Comparison of ENCODE assay signal across 8 cellular contexts in genomic region chr1:113391643-113392271, GRCh38. TPM values are rescaled to one million over a fixed set of nuclear protein-coding genes. Genes with fewer than 3 reads are reported as not detected.
DNase-seq lines count a peak whose midpoint lies in the region; ATAC-seq and TF ChIP-seq lines count a peak whose summit lies in the region.

No MANE protein-coding gene starts in this region.

- ATAC-seq in activated B cell treated with CpG ODN at 0.5 μM for 24 hours (ENCODE audit: low read depth), result no peak
- no peak for ATAC-seq in GM19328 (IDR thresholded peaks at IDR 0.05; ENCODE audit: unreplicated experiment)
- no peak for ATAC-seq in HG03571 (IDR thresholded peaks at IDR 0.05; ENCODE audit: unreplicated experiment)

- CTCF ChIA-PET in activated B cell treated with CpG ODN at 0.5 μM for 24 hours (lab: Charles Lee), result no interaction called here

- peak overlapping the region; percentile 83 to 94 (median 89); a peak in 21 of 22 replicates for H3K9ac ChIP-seq in BLaER1 treated with 17β-estradiol and CSF1 and Interleukin-3, amounts not matched to agents 10 nM and 100 nM

- H3K4me1 ChIP-seq in BLaER1 treated with 17β-estradiol and CSF1 and Interleukin-3, amounts not matched to agents 10 nM and 100 nM, result peaks cover 22 to 36% (median 31%) of the 10 kb centered on the region in 10 experiments

- peaks cover 3% of the 10 kb centered on the region for H3K36me3 Mint-ChIP-seq in activated B cell treated with CpG ODN at 0.5 μM for 24 hours (ENCODE audit: low read depth)
- H3K36me3 Mint-ChIP-seq in progenitor cell of endocrine pancreas (ENCODE audit: insufficient read depth), result no peaks in the 10 kb centered on the region

- peaks cover 18% of the 10 kb centered on the region for H3K4me1 Mint-ChIP-seq in activated B cell treated with CpG ODN at 0.5 μM for 24 hours
- peaks cover 34% of the 10 kb centered on the region for H3K4me1 Mint-ChIP-seq in progenitor cell of endocrine pancreas (ENCODE audit: low read depth)

- TF ChIP-seq CTCF in activated B cell treated with CpG ODN at 0.5 μM for 24 hours (IDR thresholded peaks at IDR 0.05) (no peak), fibroblast of pulmonary artery (IDR thresholded peaks at IDR 0.05; ENCODE audit: low read length, missing control alignments) (no peak), progenitor cell of endocrine pancreas (IDR thresholded peaks at IDR 0.05; ENCODE audit: unreplicated experiment) (no peak)

- no peak overlapping the region for H3K27ac ChIP-seq in BLaER1 treated with 17β-estradiol and CSF1 and Interleukin-3, amounts not matched to agents 10 nM and 100 nM

- H3K27me3 Mint-ChIP-seq in activated B cell treated with CpG ODN at 0.5 μM for 24 hours, result peaks cover 38% of the 10 kb centered on the region
- no peaks in the 10 kb centered on the region for H3K27me3 Mint-ChIP-seq in progenitor cell of endocrine pancreas

- intact Hi-C loops in activated B cell treated with CpG ODN at 0.5 μM for 24 hours (cut with micrococcal nuclease), result loop anchor here (2.0 to 10.0 kb wide), 8 partner anchors 319 to 1191 kb away; partner anchors contain the start of genes LRIG2, PHTF1, PPM1J and RSBN1

- no peaks in the 10 kb centered on the region for H3K27me3 ChIP-seq in BLaER1 treated with 17β-estradiol and CSF1 and Interleukin-3, amounts not matched to agents 10 nM and 100 nM

- H3K4me3 ChIP-seq in BLaER1 treated with 17β-estradiol and CSF1 and Interleukin-3, amounts not matched to agents 10 nM and 100 nM, result peak overlapping the region; percentile 83 to 99 (median 98)
- H3K4me3 ChIP-seq in fibroblast of pulmonary artery (replicated peaks; ENCODE audit: low read depth, low read length), result peak overlapping the region; percentile 66

- H3K9me3 Mint-ChIP-seq in activated B cell treated with CpG ODN at 0.5 μM for 24 hours, result peaks cover 4% of the 10 kb centered on the region
- peaks cover 3% of the 10 kb centered on the region for H3K9me3 Mint-ChIP-seq in progenitor cell of endocrine pancreas (ENCODE audit: low read depth)

- no peaks in the 10 kb centered on the region for H3K36me3 ChIP-seq in BLaER1 treated with 17β-estradiol and CSF1 and Interleukin-3, amounts not matched to agents 10 nM and 100 nM

- H3K9me3 ChIP-seq in BLaER1 treated with 17β-estradiol and CSF1 and Interleukin-3, amounts not matched to agents 10 nM and 100 nM (replicated peaks in 1 of 11), result peaks cover 0 to 6% (median 0%) of the 10 kb centered on the region in 11 experiments; a peak in 5 of 22 replicates

- peak; percentile 13 for DNase-seq in HK-2 (ENCODE audit: unreplicated experiment)
- DNase-seq in activated B cell treated with CpG ODN at 0.5 μM for 24 hours, result no peak
- DNase-seq in fibroblast of pulmonary artery (ENCODE audit: low read depth), result no peak
- no peak for DNase-seq in progenitor cell of endocrine pancreas (ENCODE audit: low spot score, unreplicated experiment)
- DNase-seq in hippocampal formation (lab: John Stamatoyannopoulos, UW), result no peak

- no peak overlapping the region for H3K27ac Mint-ChIP-seq in activated B cell treated with CpG ODN at 0.5 μM for 24 hours
- peak overlapping the region; percentile 75 for H3K27ac Mint-ChIP-seq in progenitor cell of endocrine pancreas

- POLR2A ChIA-PET in activated B cell treated with CpG ODN at 0.5 μM for 24 hours (lab: Charles Lee), result no interaction called here

- H3K4me3 Mint-ChIP-seq in activated B cell treated with CpG ODN at 0.5 μM for 24 hours (peak overlapping the region; percentile 83), progenitor cell of endocrine pancreas (ENCODE audit: low read depth) (peak overlapping the region; percentile 79)

- peak overlapping the region; percentile 83 to 98 (median 94) for H3K4me2 ChIP-seq in BLaER1 treated with 17β-estradiol and CSF1 and Interleukin-3, amounts not matched to agents 10 nM and 100 nM

- H4K20me1 ChIP-seq in BLaER1 treated with 17β-estradiol and CSF1 and Interleukin-3, amounts not matched to agents 10 nM and 100 nM, result peaks cover 0 to 32% (median 11%) of the 10 kb centered on the region in 11 experiments; a peak in 12 of 22 replicates

RNA-seq across cellular contexts. Expression of gene MAGI3, which starts 1.4 kb away (rescaled TPM):
- total RNA-seq in activated B cell treated with CpG ODN at 0.5 μM for 24 hours (0.83 and 1.0 TPM in 2 replicates), progenitor cell of endocrine pancreas (23.6 and 23.7 TPM in 2 replicates)

Comparison
In these comparisons a context has a peak if more than half of its experiments do, and no peak if none do; other contexts are left out.
1. RNA of gene MAGI3, which starts 1.4 kb away (total RNA-seq): 23.6 to 23.7 TPM in progenitor cell of endocrine pancreas; 0.83 to 1.0 TPM in activated B cell treated with CpG ODN at 0.5 μM for 24 hours; every median in the first group is over 10 times any median in the second.